Comparison of ENCODE assay signal across 23 cellular contexts in the genomic region with DNA sequence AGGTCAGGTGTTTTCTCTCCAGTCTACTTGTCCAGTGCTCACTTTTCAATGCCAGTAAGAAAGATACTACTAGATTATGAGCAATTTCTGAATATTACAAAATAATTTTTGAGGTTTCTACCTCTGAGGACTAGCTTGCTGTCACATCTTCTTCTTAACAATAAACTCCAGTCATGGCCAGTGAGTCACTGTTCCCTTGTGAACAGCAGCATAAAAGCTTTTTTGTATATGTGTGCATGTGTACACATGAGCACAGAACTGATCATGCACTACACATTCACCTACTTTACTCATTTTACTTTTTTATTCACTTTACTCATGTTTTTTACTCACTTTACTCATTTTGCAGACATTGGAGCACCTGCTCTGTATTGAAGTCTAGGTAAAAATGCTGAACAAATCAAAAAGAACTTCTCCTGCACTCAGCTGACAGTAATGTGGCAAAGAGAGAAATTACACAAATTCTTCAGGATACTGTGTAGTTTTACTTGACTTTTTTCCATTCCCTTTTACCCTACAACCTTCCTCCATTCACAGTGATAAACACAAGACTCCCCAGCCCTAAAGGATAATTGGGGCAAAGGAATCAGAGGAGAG. TPM values are rescaled to one million over a fixed set of nuclear protein-coding genes. Genes with fewer than 3 reads are reported as not detected.
DNase-seq lines count a peak whose midpoint lies in the region; ATAC-seq and TF ChIP-seq lines count a peak whose summit lies in the region.
"Had no signal": no experiment of that assay in that cellular context is flagged by ENCODE, and none has a peak within 500 bp of the region (broad histone marks: within the 10 kb centered on the region; RNA-seq: fewer than 3 reads in every experiment).

No MANE protein-coding gene starts in this region.

- TF ChIP-seq CTCF in ascending aorta (IDR thresholded peaks at IDR 0.05) (no peak), foreskin keratinocyte (conservative IDR thresholded peaks at IDR 0.05) (no peak)

- no peak overlapping the region for H3K4me3 ChIP-seq in ascending aorta
- H3K4me3 ChIP-seq: GM23338, SJCRH30 had no signal

- DNase-seq in DMS53 (lab: John Stamatoyannopoulos, UW): peak; percentile 19
- DNase-seq in DMS53 treated with DMSO at 0.1 percent for 48 hours (lab: John Stamatoyannopoulos, UW; ENCODE audit: unreplicated experiment): no peak
- no peak for DNase-seq in ascending aorta (ENCODE audit: low spot score in 2 of 2)
- DNase-seq in foreskin keratinocyte: peak in 1 of 2 donors; percentile 7
- no peak for DNase-seq in stimulated activated CD4-positive, alpha-beta T cell treated with anti-CD3 and anti-CD28 coated beads, Interleukin-4, amount 100 ng/mL, for 1 hour
- no peak for DNase-seq in NCI-H2227 (lab: John Stamatoyannopoulos, UW; ENCODE audit: unreplicated experiment)
- DNase-seq: ACHN, BE2C, Calu3, H9, NCI-H1092 treated with DMSO at 0.1 percent for 48 hours, NCI-H1436, NCI-H187, NCI-H2081 treated with DMSO at 0.1 percent for 48 hours, NCI-H2171, NCI-H748 treated with DMSO at 0.1 percent for 48 hours, SJCRH30 had no signal

- H3K9me3 ChIP-seq in ascending aorta: peaks cover 0 to 6% of the 10 kb centered on the region in 2 donors
- H3K9me3 ChIP-seq: BE2C had no signal

- H3K27ac ChIP-seq in ascending aorta (peak overlapping the region; percentile 19 to 47), foreskin keratinocyte (no peak overlapping the region)
- H3K27ac ChIP-seq: 22Rv1, SJCRH30 had no signal

- H3K4me1 ChIP-seq in ascending aorta (peaks cover 12 to 46% of the 10 kb centered on the region in 2 donors), foreskin keratinocyte (no peaks in the 10 kb centered on the region)
- H3K4me1 ChIP-seq: BE2C, SJCRH30 had no signal

- peak; percentile 96 for ATAC-seq in foreskin keratinocyte
- ATAC-seq in GM18519 (IDR thresholded peaks at IDR 0.05; ENCODE audit: low FRiP score, unreplicated experiment): no peak
- ATAC-seq in HG03432 (IDR thresholded peaks at IDR 0.05; ENCODE audit: unreplicated experiment): no peak
- ATAC-seq: GM23338, Right ventricle myocardium inferior had no signal

- H3K36me3 ChIP-seq in ascending aorta: no peaks in the 10 kb centered on the region
- H3K36me3 ChIP-seq: BE2C, SJCRH30 had no signal

- intact Hi-C loops in ascending aorta (cut with DNase I): loop anchor here (10.0 kb wide), 1 partner anchor 663 kb away; the partner anchor contains the start of gene UXS1

- H3K27me3 ChIP-seq in ascending aorta (no peaks in the 10 kb centered on the region), foreskin keratinocyte (no peaks in the 10 kb centered on the region)
- H3K27me3 ChIP-seq: BE2C, SJCRH30 had no signal

RNA-seq across cellular contexts. Expression of gene ST6GAL2, which starts 28.0 kb away (rescaled TPM):
- total RNA-seq in ascending aorta: 55.5 TPM
- 0.03 and 0.04 TPM in 2 replicates for total RNA-seq in foreskin keratinocyte
- polyA plus RNA-seq in foreskin keratinocyte: 0.02 TPM in 1 of 2 replicates, not detected in the other
- total RNA-seq: Calu3 had no signal
- polyA plus RNA-seq: CD14-positive monocyte had no signal

Comparison
In these comparisons a context has a peak if more than half of its experiments do, and no peak if none do; other contexts are left out.
1. RNA of gene ST6GAL2, which starts 28.0 kb away (total RNA-seq): 55.5 TPM in ascending aorta (single experiment); 0.03 to 0.04 TPM in foreskin keratinocyte; every median in the first group is over 10 times any median in the second.